30 cellular contexts compared by ENCODE assay signal in the genomic region with DNA sequence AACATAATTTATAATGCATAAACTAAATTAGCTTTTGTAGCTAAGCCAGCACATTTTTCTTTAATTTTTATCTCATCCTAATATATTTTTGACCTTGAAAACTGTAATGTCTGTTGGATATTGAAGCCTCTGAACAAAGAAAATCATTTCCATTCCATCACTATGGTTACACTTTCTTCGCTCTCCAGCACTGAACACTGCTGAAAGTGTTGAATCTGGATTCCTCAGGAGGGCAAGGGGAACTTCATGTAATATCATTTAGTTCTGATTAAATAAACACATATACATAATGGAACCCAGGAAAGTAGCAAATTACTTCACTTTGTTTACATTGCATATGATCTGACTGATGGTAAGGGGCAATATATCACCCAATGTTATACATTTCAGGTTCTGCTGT.
"Had no signal": no experiment of that assay in that cellular context is flagged by ENCODE, and none has a peak within 500 bp of the region (broad histone marks: within the 10 kb centered on the region; RNA-seq: fewer than 3 reads in every experiment).

No MANE protein-coding gene starts in this region.

- H3K4me2 ChIP-seq: smooth muscle cell had no signal

- H3K36me3 ChIP-seq: neutrophil, pancreas, spleen, suprapubic skin, tibial artery, transverse colon, upper lobe of right lung, uterus had no signal

- H3K27ac ChIP-seq: neutrophil, pancreas, psoas muscle, skin epidermis, spleen, suprapubic skin, testis, tibial artery, transverse colon, upper lobe of right lung, uterus had no signal

- ATAC-seq: naive thymus-derived CD4-positive, alpha-beta T cell; natural killer cell; pancreas; psoas muscle; right cardiac atrium; sciatic nerve; stimulated activated memory B cell treated with anti-CD40 and anti-IgM and Interleukin-4, amounts not matched to agents 10 μg/mL and 1 μg/mL and 100 μg/mL, for 72 hours; stimulated activated naive CD8-positive, alpha-beta T cell treated with anti-CD3 and anti-CD28 coated beads, Interleukin-15, amount 100 ng/mL, for 72 hours; stimulated activated naive CD8-positive, alpha-beta T cell treated with anti-CD3 and anti-CD28 coated beads, Interleukin-15, Interleukin-2, amounts not matched to agents 100 U/mL and 50 U/mL, for 24 hours; upper lobe of right lung had no signal

- H3K4me3 Mint-ChIP-seq: naive thymus-derived CD4-positive, alpha-beta T cell; natural killer cell; nephron; neural crest cell; stimulated activated memory B cell treated with anti-CD40 and anti-IgM and Interleukin-4, amounts not matched to agents 10 μg/mL and 1 μg/mL and 100 μg/mL, for 72 hours; stimulated activated naive CD8-positive, alpha-beta T cell treated with anti-CD3 and anti-CD28 coated beads, Interleukin-15, amount 100 ng/mL, for 72 hours; type B pancreatic cell had no signal

- H3K27ac Mint-ChIP-seq: naive thymus-derived CD4-positive, alpha-beta T cell; natural killer cell; nephron; stimulated activated memory B cell treated with anti-CD40 and anti-IgM and Interleukin-4, amounts not matched to agents 10 μg/mL and 1 μg/mL and 100 μg/mL, for 72 hours; stimulated activated naive CD8-positive, alpha-beta T cell treated with anti-CD3 and anti-CD28 coated beads, Interleukin-15, amount 100 ng/mL, for 72 hours; type B pancreatic cell had no signal

- H3K4me1 ChIP-seq: pancreas, psoas muscle, spleen, testis, transverse colon, upper lobe of right lung, uterus had no signal

- H3K36me3 Mint-ChIP-seq: naive thymus-derived CD4-positive, alpha-beta T cell; natural killer cell; stimulated activated memory B cell treated with anti-CD40 and anti-IgM and Interleukin-4, amounts not matched to agents 10 μg/mL and 1 μg/mL and 100 μg/mL, for 72 hours; type B pancreatic cell had no signal

- H3K27me3 Mint-ChIP-seq: naive thymus-derived CD4-positive, alpha-beta T cell; stimulated activated memory B cell treated with anti-CD40 and anti-IgM and Interleukin-4, amounts not matched to agents 10 μg/mL and 1 μg/mL and 100 μg/mL, for 72 hours; stimulated activated naive CD8-positive, alpha-beta T cell treated with anti-CD3 and anti-CD28 coated beads, Interleukin-15, amount 100 ng/mL, for 72 hours; type B pancreatic cell had no signal

- H3K4me3 ChIP-seq: pancreas, psoas muscle, skin epidermis, smooth muscle cell, spleen, suprapubic skin, testis, tibial artery, transverse colon, upper lobe of right lung, uterus had no signal

- DNase-seq: naive thymus-derived CD4-positive, alpha-beta T cell; natural killer cell; nucleus accumbens; pancreas; psoas muscle; right cardiac atrium; spleen; stimulated activated CD4-positive, alpha-beta T cell treated with anti-CD3 and anti-CD28 coated beads, Interleukin-12 subunit alpha, Interleukin-12 subunit beta, amount 100 ng/mL, for 4 hours; stimulated activated CD4-positive, alpha-beta T cell treated with anti-CD3 and anti-CD28 coated beads, Interleukin-1b, Interleukin-23, amount 100 ng/mL, for 48 hours; stimulated activated CD4-positive, alpha-beta T cell treated with anti-CD3 and anti-CD28 coated beads, Interleukin-4, amount 100 ng/mL, for 1 hour; stimulated activated CD4-positive, alpha-beta T cell treated with anti-CD3 and anti-CD28 coated beads, Interleukin-4, amount 100 ng/mL, for 4 hours; stimulated activated CD8-positive, alpha-beta memory T cell treated with anti-CD3 and anti-CD28 coated beads, Interleukin-4, amount 100 ng/mL, for 48 hours; stimulated activated naive CD4-positive, alpha-beta T cell; stimulated activated naive CD8-positive, alpha-beta T cell treated with anti-CD3 and anti-CD28 coated beads, Interleukin-15, amount 100 ng/mL, for 72 hours; stimulated activated naive CD8-positive, alpha-beta T cell treated with anti-CD3 and anti-CD28 coated beads, Interleukin-15, Interleukin-2, amounts not matched to agents 100 U/mL and 50 U/mL, for 24 hours; substantia nigra; testis; tibial artery; transverse colon; upper lobe of right lung; uterus had no signal

- H3K9me3 Mint-ChIP-seq: neural crest cell, type B pancreatic cell had no signal

- H3K27me3 ChIP-seq: neutrophil, pancreas, spleen, suprapubic skin, testis, tibial artery, transverse colon, upper lobe of right lung, uterus had no signal

- H3K4me1 Mint-ChIP-seq: naive thymus-derived CD4-positive, alpha-beta T cell; natural killer cell; nephron; stimulated activated memory B cell treated with anti-CD40 and anti-IgM and Interleukin-4, amounts not matched to agents 10 μg/mL and 1 μg/mL and 100 μg/mL, for 72 hours; stimulated activated naive CD8-positive, alpha-beta T cell treated with anti-CD3 and anti-CD28 coated beads, Interleukin-15, amount 100 ng/mL, for 72 hours had no signal

- H3K9me3 ChIP-seq: neutrophil, pancreas, psoas muscle, suprapubic skin, testis, tibial artery, transverse colon, upper lobe of right lung, uterus had no signal
